In the genomic region with DNA sequence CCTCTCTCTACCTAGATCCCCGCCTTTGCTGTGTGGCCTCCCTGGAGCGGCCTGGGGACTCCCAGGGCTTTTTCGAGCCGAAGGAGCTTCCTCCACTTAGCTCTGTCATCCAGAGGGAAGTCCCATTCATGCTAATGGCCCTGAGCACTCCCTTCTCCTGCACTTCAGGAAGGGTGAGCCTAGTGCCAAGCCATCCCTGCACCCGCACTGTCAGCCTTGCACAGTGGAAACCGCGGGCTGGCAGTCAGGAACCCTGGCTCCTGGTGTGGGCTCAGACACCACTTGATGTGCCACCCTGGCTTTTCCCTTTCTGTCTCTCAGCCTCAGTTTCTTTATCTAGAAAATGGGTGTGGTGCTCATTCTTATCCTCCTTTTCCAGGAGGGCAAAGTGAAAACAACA, we compare ENCODE assay signal across 26 cellular contexts.
"Had no signal": no experiment of that assay in that cellular context is flagged by ENCODE, and none has a peak within 500 bp of the region (broad histone marks: within the 10 kb centered on the region; RNA-seq: fewer than 3 reads in every experiment).

No MANE protein-coding gene starts in this region.

- ATAC-seq: naive thymus-derived CD8-positive, alpha-beta T cell; natural killer cell treated with Interleukin-12 subunit alpha and Interleukin-12 subunit beta and Interleukin-15 and Interleukin-18, amount 100 ng/mL, for 72 hours; pancreas; sciatic nerve; stimulated activated effector memory CD8-positive, alpha-beta T cell treated with anti-CD3 and anti-CD28 coated beads, Interleukin-12 subunit alpha, Interleukin-12 subunit beta, amount 100 ng/mL, for 72 hours; stimulated activated naive B cell treated with anti-CD40 and anti-IgM and Interleukin-4, amounts not matched to agents 10 μg/mL and 1 μg/mL and 100 μg/mL, for 72 hours had no signal

- H3K9me3 ChIP-seq: neutrophil, pancreas, prostate gland, right atrium auricular region, stomach, thoracic aorta, thyroid gland, tibial nerve, upper lobe of left lung, vagina had no signal

- H3K36me3 ChIP-seq: prostate gland had no signal

- H3K4me3 ChIP-seq: pancreas, prostate gland, right atrium auricular region, skin epidermis, smooth muscle cell, stomach, thoracic aorta, thyroid gland, tibial nerve, upper lobe of left lung, vagina had no signal

- H3K4me2 ChIP-seq: smooth muscle cell had no signal

- H3K27ac ChIP-seq: neutrophil, pancreas, prostate gland, right atrium auricular region, skin epidermis, stomach, thoracic aorta, tibial nerve, upper lobe of left lung, vagina had no signal

- DNase-seq: naive B cell; naive thymus-derived CD8-positive, alpha-beta T cell; nephron progenitor cell; nucleus accumbens; pancreas; retina; stimulated activated CD4-positive, alpha-beta T cell treated with anti-CD3 and anti-CD28 coated beads, Interleukin-15, amount 100 ng/mL, for 24 hours; stimulated activated CD4-positive, alpha-beta T cell treated with anti-CD3 and anti-CD28 coated beads, Interleukin-2, amount 100 ng/mL, for 24 hours; stimulated activated CD4-positive, alpha-beta T cell treated with anti-CD3 and anti-CD28 coated beads, Interleukin-2, amount 100 ng/mL, for 48 hours; stimulated activated CD4-positive, alpha-beta T cell treated with anti-CD3 and anti-CD28 coated beads, Interleukin-4, amount 100 ng/mL, for 24 hours; stimulated activated naive B cell treated with anti-CD40 and anti-IgM and Interleukin-4, amounts not matched to agents 10 μg/mL and 1 μg/mL and 100 μg/mL, for 72 hours; stimulated activated naive CD4-positive, alpha-beta T cell treated with Interleukin-2 at 50 U/mL for 16 hours; stomach; thyroid gland; upper lobe of left lung had no signal

- H3K27me3 ChIP-seq: neutrophil, pancreas, right atrium auricular region, stomach, thyroid gland, tibial nerve, upper lobe of left lung, vagina had no signal
